3 cellular contexts compared by ENCODE assay signal in genomic region chr2:23505218-23505983, GRCh38.
TF ChIP-seq lines count a peak whose summit lies in the region.

No MANE protein-coding gene starts in this region.

TF ChIP-seq in IMR-90, 13 proteins besides CTCF, POLR2A, EP300 and RAD21:
- no peak for TF ChIP-seq FOS (IDR thresholded peaks at IDR 0.05; ENCODE audit: low read depth, low read length)
TF ChIP-seq in IMR-90: peak in this region for 0.

TF ChIP-seq in K562, 482 proteins besides CTCF, POLR2A, EP300 and RAD21:
- TF ChIP-seq ZNF23 (CRISPR knock-in tag; IDR thresholded peaks at IDR 0.05) (no peak), RFX7 (CRISPR knock-in tag; IDR thresholded peaks at IDR 0.05) (no peak), ZNF644 (tag; IDR thresholded peaks at IDR 0.05; ENCODE audit: low read depth) (no peak), DEAF1 (CRISPR knock-in tag; IDR thresholded peaks at IDR 0.05) (no peak), THAP7 (CRISPR knock-in tag; IDR thresholded peaks at IDR 0.05) (no peak)

TF ChIP-seq in HepG2, 621 proteins besides CTCF, POLR2A, EP300 and RAD21:
- TF ChIP-seq CBX1 (IDR thresholded peaks at IDR 0.05; ENCODE audit: low read depth): no peak
- TF ChIP-seq ZBTB46 (CRISPR knock-in tag; IDR thresholded peaks at IDR 0.05; ENCODE audit: borderline replicate concordance): no peak
- no peak for TF ChIP-seq HNRNPUL1 (IDR thresholded peaks at IDR 0.05; ENCODE audit: low read depth, low read length)
- TF ChIP-seq ZNF678 (CRISPR knock-in tag; IDR thresholded peaks at IDR 0.05): no peak
- no peak for TF ChIP-seq NFRKB (IDR thresholded peaks at IDR 0.05)
- TF ChIP-seq SKI (IDR thresholded peaks at IDR 0.05; ENCODE audit: partially characterized antibody): no peak
- TF ChIP-seq ZBTB1 (CRISPR knock-in tag; IDR thresholded peaks at IDR 0.05; ENCODE audit: borderline replicate concordance): no peak
- TF ChIP-seq PBX2 (CRISPR knock-in tag; IDR thresholded peaks at IDR 0.05): no peak
- no peak for TF ChIP-seq HMG20A (CRISPR knock-in tag; IDR thresholded peaks at IDR 0.05; ENCODE audit: borderline replicate concordance)
- peak; percentile 93 for TF ChIP-seq MNT (IDR thresholded peaks at IDR 0.05)
- no peak for TF ChIP-seq RFXAP (CRISPR knock-in tag; IDR thresholded peaks at IDR 0.05; ENCODE audit: borderline replicate concordance)
- TF ChIP-seq ZNF670 (CRISPR knock-in tag; IDR thresholded peaks at IDR 0.05; ENCODE audit: borderline replicate concordance): no peak
- TF ChIP-seq STAG1 (CRISPR knock-in tag; IDR thresholded peaks at IDR 0.05): peak; percentile 57
- TF ChIP-seq HNF1A (IDR thresholded peaks at IDR 0.05; ENCODE audit: low read depth): no peak
- no peak for TF ChIP-seq HNF1A (CRISPR knock-in tag; IDR thresholded peaks at IDR 0.05; ENCODE audit: borderline replicate concordance)
- TF ChIP-seq TFDP1 (CRISPR knock-in tag; IDR thresholded peaks at IDR 0.05; ENCODE audit: borderline replicate concordance): no peak
- no peak for TF ChIP-seq SP1 (IDR thresholded peaks at IDR 0.05)
- no peak for TF ChIP-seq SP1 (CRISPR knock-in tag; IDR thresholded peaks at IDR 0.05)
